In genomic region chr14:60487211-60487610, GRCh38 we compare ENCODE assay signal across 30 cellular contexts. TPM values are rescaled to one million over a fixed set of nuclear protein-coding genes. Genes with fewer than 3 reads are reported as not detected.
DNase-seq lines count a peak whose midpoint lies in the region; ATAC-seq, FAIRE-seq and TF ChIP-seq lines count a peak whose summit lies in the region.
"Had no signal": no experiment of that assay in that cellular context is flagged by ENCODE, and none has a peak within 500 bp of the region (broad histone marks: within the 10 kb centered on the region; RNA-seq: fewer than 3 reads in every experiment).

No MANE protein-coding gene starts in this region.

- H3K9me3 ChIP-seq in HEK293 (ENCODE audit: control insufficient read depth, insufficient read depth, low read depth, low read length) = no peaks in the 10 kb centered on the region
- peaks cover 1% of the 10 kb centered on the region; the same call in 1 of the 2 replicates for H3K9me3 ChIP-seq in K562 (replicated peaks; ENCODE audit: control insufficient read depth, insufficient read depth, low read depth, low read length)
- H3K9me3 ChIP-seq: SJSA1 had no signal

- CTCF ChIA-PET in HEK293 (lab: Yijun Ruan, JAX) (interaction anchor here (1.3 kb wide), 1 partner anchor 137 kb away, joined by 4 read pairs; no protein-coding TSS in a partner anchor), K562 (lab: Yijun Ruan, JAX; ENCODE audit: low intra/inter-chr PET ratio) (no interaction called here)

- no peaks in the 10 kb centered on the region for H4K20me1 ChIP-seq in K562 (replicated peaks; ENCODE audit: control insufficient read depth, insufficient read depth, low read length)

- no peak overlapping the region for H3K4me2 ChIP-seq in K562 (ENCODE audit: insufficient read depth, low read length)
- H3K4me2 ChIP-seq: PC-9 had no signal

- TF ChIP-seq CTCF in HEK293 (tag by site-specific recombination; IDR thresholded peaks at IDR 0.05) (no peak), K562 (IDR thresholded peaks at IDR 0.05 in 2 of 3, conservative IDR thresholded peaks at IDR 0.05 in 1 of 3; ENCODE audit: insufficient read depth in 2 of 3, low read depth in 1 of 3, low read length in 3 of 3) (no peak)

- DNase-seq in NCI-H2107 treated with DMSO at 0.1 percent for 48 hours (lab: John Stamatoyannopoulos, UW; ENCODE audit: unreplicated experiment) (peak; percentile 61), NCI-H2107 (lab: John Stamatoyannopoulos, UW) (no peak), NCI-H69 (lab: John Stamatoyannopoulos, UW) (peak; percentile 81), K562 (ENCODE audit: extremely low read depth in 1 of 4, low spot score in 3 of 4) (no peak), GM19240 (ENCODE audit: insufficient read length, low spot score) (no peak)
- DNase-seq: DMS53; EL; GF-D8; GM23248; H9; HFFc6; NCI-H1092; NCI-H1436 treated with DMSO at 0.1 percent for 48 hours; NCI-H2081 treated with DMSO at 0.1 percent for 48 hours; NCI-H748 treated with DMSO at 0.1 percent for 48 hours; NK-92 treated with Interleukin-12 subunit alpha and Interleukin-12 subunit beta, amount 100 ng/mL, for 24 hours; PC-9; Right ventricle myocardium superior; RPMI8226; T-helper 1 cell had no signal

- FAIRE-seq in K562 (lab: Jason Lieb, UNC) = no peak
- FAIRE-seq: GM12892 had no signal

- H2AFZ ChIP-seq in K562 (ENCODE audit: low read depth, low read length) = no peak overlapping the region
- H2AFZ ChIP-seq: GM23248 had no signal

- WGBS in K562 (ENCODE audit: insufficient coverage, low coverage, missing lambda C conversion rate) = 30% methylated on average over 2 of the region's 2 CpGs

- H3K27ac ChIP-seq in HEK293 (ENCODE audit: extremely low read depth, low read depth, low read length) = no peak overlapping the region
- no peak overlapping the region for H3K27ac ChIP-seq in K562 (ENCODE audit: extremely low read depth, low read depth, low read length)
- H3K27ac ChIP-seq: GM23248, HL-60, PC-9, SJSA1 had no signal

- H3K79me2 ChIP-seq in K562 (ENCODE audit: control insufficient read depth, insufficient read depth, low read length) = no peaks in the 10 kb centered on the region

- TF ChIP-seq EP300 in K562 (IDR thresholded peaks at IDR 0.05; ENCODE audit: low read length) = no peak

- intact Hi-C loops in K562 (cut with micrococcal nuclease) = loop anchor here (2.0 to 10.0 kb wide), 4 partner anchors 136 to 290 kb away; no protein-coding TSS in a partner anchor

- in situ Hi-C loops in K562 (cut with MboI) = no loop called here

- no peaks in the 10 kb centered on the region for H3K9me1 ChIP-seq in K562 (ENCODE audit: control insufficient read depth, insufficient read depth, low read length)

- no peak for TF ChIP-seq RAD21 in K562 (CRISPR knock-in tag; conservative IDR thresholded peaks at IDR 0.05 in 1 of 2, IDR thresholded peaks at IDR 0.05 in 1 of 2)

- H3K27me3 ChIP-seq in K562 (ENCODE audit: control insufficient read depth in 2 of 2, insufficient read depth in 2 of 2, low read length in 2 of 2) = no peaks in the 10 kb centered on the region

- POLR2A ChIA-PET in HEK293 (lab: Yijun Ruan, JAX) = interaction anchor here (0.6 kb wide), 1 partner anchor 579 kb away, joined by 4 read pairs; no protein-coding TSS in a partner anchor
- POLR2A ChIA-PET in K562 (lab: Yijun Ruan, JAX) = no interaction called here

- no peak for TF ChIP-seq POLR2A in K562 (conservative IDR thresholded peaks at IDR 0.05)

- H3K4me3 ChIP-seq in HEK293 (ENCODE audit: low read depth, low read length) (no peak overlapping the region), K562 (no peak overlapping the region)
- H3K4me3 ChIP-seq: GM23248, PC-9, SJSA1 had no signal

- H3K36me3 ChIP-seq in HEK293 (ENCODE audit: control insufficient read depth in 2 of 2, insufficient read depth in 1 of 2, low read length in 2 of 2) (no peaks in the 10 kb centered on the region), K562 (ENCODE audit: control insufficient read depth, insufficient read depth, low read length) (no peaks in the 10 kb centered on the region)
- H3K36me3 ChIP-seq: SJSA1 had no signal

- H3K9ac ChIP-seq in K562 (ENCODE audit: insufficient read depth in 1 of 2, low read depth in 2 of 2, low read length in 2 of 2) = no peak overlapping the region
- H3K9ac ChIP-seq: GM23248 had no signal

- ATAC-seq in K562 = no peak
- no peak for ATAC-seq in GM18520 (IDR thresholded peaks at IDR 0.05; ENCODE audit: unreplicated experiment)
- no peak for ATAC-seq in HG03378 (IDR thresholded peaks at IDR 0.05; ENCODE audit: unreplicated experiment)

- H3K4me1 ChIP-seq in HEK293 (ENCODE audit: control insufficient read depth, insufficient read depth, low read length) = no peaks in the 10 kb centered on the region
- peaks cover 0 to 7% of the 10 kb centered on the region in 2 experiments; a peak in 3 of 5 replicates for H3K4me1 ChIP-seq in K562 (replicated peaks in 1 of 2; ENCODE audit: control insufficient read depth in 2 of 2, insufficient read depth in 2 of 2, low read length in 2 of 2)
- H3K4me1 ChIP-seq: SJSA1 had no signal

- BruUV-seq in K562 (replicated peaks; lab: Mats Ljungman, UMichigan) = no TSS peak

TF ChIP-seq in HEK293, 187 proteins besides CTCF, POLR2A, EP300 and RAD21:
- TF ChIP-seq ZNF645 (tag by site-specific recombination; IDR thresholded peaks at IDR 0.05) (no peak), MEIS1 (CRISPR knock-in tag; IDR thresholded peaks at IDR 0.05; ENCODE audit: borderline replicate concordance) (peak; percentile 68; the same call in 1 of the 2 replicates)

TF ChIP-seq in K562, 482 proteins besides CTCF, POLR2A, EP300 and RAD21 (continues in another document):
- TF ChIP-seq NFIX (CRISPR knock-in tag; IDR thresholded peaks at IDR 0.05; ENCODE audit: low read depth) (no peak), PBX2 (CRISPR knock-in tag; IDR thresholded peaks at IDR 0.05; ENCODE audit: low read depth) (no peak), PBX2 (tag; conservative IDR thresholded peaks at IDR 0.05; ENCODE audit: low read depth) (peak; percentile 42; the same call in 1 of the 2 replicates), MTA3 (IDR thresholded peaks at IDR 0.05; ENCODE audit: borderline replicate concordance) (no peak), ZNF146 (CRISPR knock-in tag; IDR thresholded peaks at IDR 0.05; ENCODE audit: unreplicated experiment) (no peak), ZNF263 (CRISPR knock-in tag; IDR thresholded peaks at IDR 0.05; ENCODE audit: borderline replicate concordance) (no peak), ZNF79 (CRISPR knock-in tag; IDR thresholded peaks at IDR 0.05; ENCODE audit: low read depth) (no peak)

RNA-seq across cellular contexts. Expression of gene C14orf39, which starts 1.3 kb away (rescaled TPM):
- 0.12 and 1.4 TPM in 2 replicates for total RNA-seq in K562 (2011; cell fraction: chromatin; rRNA removed; ENCODE audit: low replicate concordance)
- 0.17 TPM in 1 of 2 replicates, not detected in the other for total RNA-seq in K562 (2011; cell fraction: nucleolus; rRNA removed)
- total RNA-seq in K562 (2011; cell fraction: nucleoplasm; rRNA removed) = 0.23 TPM in 1 of 2 replicates, not detected in the other
- total RNA-seq in K562 (2014; rRNA removed) = 0.54 and 1.3 TPM in 2 replicates
- 1.1 and 1.9 TPM in 2 replicates for total RNA-seq in K562 (2014; rRNA removed; fragmentation: Illumina TruSeq; extraction: Trizol)
- total RNA-seq in K562 (2015; rRNA removed; fragmentation: Illumina TruSeq; extraction: Trizol) = 0.90 and 1.7 TPM in 2 replicates
- total RNA-seq in K562 (2021) = 0.58 and 0.82 TPM in 2 replicates
- polyA plus RNA-seq in K562 (2011; rRNA removed) = 0.15 and 1.0 TPM in 2 replicates
- 0.10 TPM in 1 of 2 replicates, not detected in the other for polyA plus RNA-seq in K562 (2011; cell fraction: cytosol; rRNA removed)
- 0.09 and 0.13 TPM in 2 replicates for polyA plus RNA-seq in K562 (2011; cell fraction: nucleus; rRNA removed)
- polyA plus RNA-seq in K562 (2012) = 0.70 and 1.4 TPM in 2 replicates
- polyA plus RNA-seq in K562 (2014; fragmentation: Illumina TruSeq; extraction: Trizol) = 2.0 and 2.1 TPM in 2 replicates
- 1 to 10 TPM; 1.2 to 1.4 TPM for polyA plus RNA-seq in K562 (2014; fragmentation: Nextera tagmentation; extraction: Ambion mirVana)
- 1.7 and 6.7 TPM in 2 replicates for polyA plus RNA-seq in K562 (2014; rRNA removed)
- 0.57 and 0.70 TPM in 2 replicates for polyA minus RNA-seq in K562 (2011; rRNA and poly(A)+ RNA removed)
- not detected in 2 replicates for polyA minus RNA-seq in K562 (2011; cell fraction: cytosol; rRNA and poly(A)+ RNA removed)
- polyA minus RNA-seq in K562 (2011; cell fraction: nucleus; rRNA and poly(A)+ RNA removed) = 0.44 and 0.54 TPM in 2 replicates
- total RNA-seq: A172, GM23248, HFFc6, PC-9, Right ventricle myocardium superior had no signal
- polyA plus RNA-seq: BJ, GM23248, IgD-negative memory B cell had no signal

RNA-seq across cellular contexts. Expression of gene SIX6, which starts 21.7 kb away (rescaled TPM):
- total RNA-seq in K562 (2011; cell fraction: chromatin; rRNA removed; ENCODE audit: low replicate concordance) = not detected in 2 replicates
- total RNA-seq in K562 (2011; cell fraction: nucleolus; rRNA removed) = not detected in 2 replicates
- total RNA-seq in K562 (2011; cell fraction: nucleoplasm; rRNA removed) = not detected in 2 replicates
- total RNA-seq in K562 (2014; rRNA removed) (not detected in 2 replicates), K562 (2014; rRNA removed; fragmentation: Illumina TruSeq; extraction: Trizol) (not detected in 2 replicates), K562 (2015; rRNA removed; fragmentation: Illumina TruSeq; extraction: Trizol) (not detected in 2 replicates), K562 (2021) (not detected in 2 replicates)
- polyA plus RNA-seq in K562 (2011; rRNA removed) (not detected in 2 replicates), K562 (2014; fragmentation: Illumina TruSeq; extraction: Trizol) (not detected in 2 replicates), K562 (2014; fragmentation: Nextera tagmentation; extraction: Ambion mirVana) (not detected), K562 (2014; rRNA removed) (not detected in 2 replicates)
- polyA plus RNA-seq in K562 (2011; cell fraction: cytosol; rRNA removed) = not detected in 2 replicates
- polyA plus RNA-seq in K562 (2011; cell fraction: nucleus; rRNA removed) = not detected in 2 replicates
- polyA plus RNA-seq in K562 (2012) = not detected in 2 replicates
- polyA minus RNA-seq in K562 (2011; rRNA and poly(A)+ RNA removed) = not detected in 2 replicates
- polyA minus RNA-seq in K562 (2011; cell fraction: cytosol; rRNA and poly(A)+ RNA removed) = not detected in 2 replicates
- polyA minus RNA-seq in K562 (2011; cell fraction: nucleus; rRNA and poly(A)+ RNA removed) = not detected in 2 replicates
- total RNA-seq: A172, GM23248, H9, HFFc6, NCI-H460, PC-9, Right ventricle myocardium superior, SJSA1 had no signal
- polyA plus RNA-seq: BJ, GM23248, IgD-negative memory B cell had no signal

Comparison
In these comparisons a context has a peak if more than half of its experiments do, and no peak if none do; other contexts are left out.
1. DNase-seq: peak in NCI-H2107 treated with DMSO at 0.1 percent for 48 hours (single experiment) and NCI-H69 (single experiment); none in NCI-H2107 (single experiment), K562 (0 of 4) and GM19240 (single experiment).